Comparison of ENCODE assay signal across 34 cellular contexts in genomic region chr2:239072786-239073185, GRCh38.
DNase-seq lines count a peak whose midpoint lies in the region; ATAC-seq and TF ChIP-seq lines count a peak whose summit lies in the region.
"Had no signal": no experiment of that assay in that cellular context is flagged by ENCODE, and none has a peak within 500 bp of the region (broad histone marks: within the 10 kb centered on the region; RNA-seq: fewer than 3 reads in every experiment).

No MANE protein-coding gene starts in this region.

- H3K18ac ChIP-seq in neuronal stem cell (ENCODE audit: low read length) = peak overlapping the region; percentile 75

- no peak overlapping the region for H2BK5ac ChIP-seq in neuronal stem cell (ENCODE audit: low read length)

- H4K8ac ChIP-seq in neuronal stem cell (ENCODE audit: low read depth, low read length) = no peak overlapping the region

- H3K4ac ChIP-seq in neuronal stem cell (ENCODE audit: low read length) = no peak overlapping the region

- no peak overlapping the region for H2AK5ac ChIP-seq in neuronal stem cell (ENCODE audit: low read depth, low read length)

- no peak overlapping the region for H2BK120ac ChIP-seq in neuronal stem cell (ENCODE audit: low read depth, low read length)

- WGBS in neuronal stem cell (ENCODE audit: extremely low coverage in 2 of 2, insufficient read length in 2 of 2, insufficient replicate concordance in 1 of 2), 2 donors = no CpG with 5 or more reads among the region's 14 CpGs

- DNase-seq in left ventricle myocardium inferior (no peak), Right ventricle myocardium inferior (ENCODE audit: missing footprints) (no peak), endothelial cell (ENCODE audit: low spot score) (no peak), neuronal stem cell (ENCODE audit: low spot score) (no peak), activated gamma-delta T cell treated with Interleukin-2 at 50 U/mL for 16 hours (no peak), BE2C (no peak)
- no peak for DNase-seq in central memory CD8-positive, alpha-beta T cell (ENCODE audit: low spot score in 2 of 2)
- DNase-seq: 8988T; ACHN; AML-193; C1 segment of cervical spinal cord; Caco-2; Calu3; CD4-positive, alpha-beta memory T cell; CD4-positive, alpha-beta T cell; CD4-positive, CD25-positive, alpha-beta regulatory T cell; CD8-positive, alpha-beta memory T cell; CD8-positive, alpha-beta T cell; COR-L47; DMS 273 treated with DMSO at 0.1 percent for 48 hours; DMS153; DMS53; DMS79; DMS79 treated with DMSO at 0.1 percent for 48 hours; DND-41; EL had no signal

- H3K27ac ChIP-seq in left ventricle myocardium inferior (replicated peaks) (peak overlapping the region; percentile 50), neuronal stem cell (replicated peaks; ENCODE audit: low read length) (no peak overlapping the region)
- H3K27ac ChIP-seq: 22Rv1; A549; BLaER1; BLaER1 treated with 17β-estradiol and CSF1 and Interleukin-3, amounts not matched to agents 10 nM and 100 nM; C4-2B had no signal

- H3K4me3 ChIP-seq in left ventricle myocardium inferior = no peak overlapping the region
- H3K4me3 ChIP-seq in neuronal stem cell (ENCODE audit: low read length in 2 of 2) = peak overlapping the region in 1 of 2 donors; percentile 22
- H3K4me3 ChIP-seq in BE2C (ENCODE audit: low read depth, low read length) = no peak overlapping the region
- H3K4me3 ChIP-seq: A549; BLaER1; BLaER1 treated with 17β-estradiol and CSF1 and Interleukin-3, amounts not matched to agents 10 nM and 100 nM had no signal

- H3K23ac ChIP-seq in neuronal stem cell (ENCODE audit: low read depth, low read length, poor library complexity) = no peak overlapping the region

- peaks cover 7% of the 10 kb centered on the region for H3K4me1 Mint-ChIP-seq in central memory CD8-positive, alpha-beta T cell
- H3K4me1 Mint-ChIP-seq in endothelial cell (ENCODE audit: unreplicated experiment) = no peaks in the 10 kb centered on the region
- H3K4me1 Mint-ChIP-seq: B cell; CD14-positive monocyte; CD4-positive, alpha-beta memory T cell; CD4-positive, CD25-positive, alpha-beta regulatory T cell had no signal

- H3K4me1 ChIP-seq in left ventricle myocardium inferior = peaks cover 10% of the 10 kb centered on the region
- H3K4me1 ChIP-seq in neuronal stem cell (ENCODE audit: control insufficient read depth in 2 of 2, insufficient read depth in 1 of 2, low read depth in 1 of 2, low read length in 2 of 2) = no peaks in the 10 kb centered on the region
- no peaks in the 10 kb centered on the region for H3K4me1 ChIP-seq in BE2C
- H3K4me1 ChIP-seq: Caco-2 had no signal

- H3K27ac Mint-ChIP-seq in central memory CD8-positive, alpha-beta T cell (ENCODE audit: low read depth) = peak overlapping the region; percentile 49
- no peak overlapping the region for H3K27ac Mint-ChIP-seq in endothelial cell (ENCODE audit: unreplicated experiment)
- H3K27ac Mint-ChIP-seq: B cell; CD4-positive, alpha-beta T cell; CD4-positive, CD25-positive, alpha-beta regulatory T cell; CD8-positive, alpha-beta T cell had no signal

- no peak overlapping the region for H2BK15ac ChIP-seq in neuronal stem cell (ENCODE audit: low read length)

- H4K91ac ChIP-seq in neuronal stem cell (ENCODE audit: low read depth, low read length, poor library complexity) = no peak overlapping the region

- no peak overlapping the region for H3K4me3 Mint-ChIP-seq in central memory CD8-positive, alpha-beta T cell
- peak overlapping the region; percentile 15 for H3K4me3 Mint-ChIP-seq in endothelial cell (ENCODE audit: unreplicated experiment)
- H3K4me3 Mint-ChIP-seq: B cell; CD14-positive monocyte; CD4-positive, alpha-beta T cell; CD4-positive, CD25-positive, alpha-beta regulatory T cell; CD8-positive, alpha-beta memory T cell; CD8-positive, alpha-beta T cell had no signal

- H2BK12ac ChIP-seq in neuronal stem cell (ENCODE audit: low read length) = no peak overlapping the region

- H3K36me3 Mint-ChIP-seq in central memory CD8-positive, alpha-beta T cell (ENCODE audit: insufficient read depth) = peaks cover 15% of the 10 kb centered on the region
- peaks cover 14% of the 10 kb centered on the region for H3K36me3 Mint-ChIP-seq in endothelial cell (ENCODE audit: low read depth, unreplicated experiment)

- H3K36me3 ChIP-seq in left ventricle myocardium inferior = peaks cover 64% of the 10 kb centered on the region
- peaks cover 14 to 52% of the 10 kb centered on the region in 2 donors for H3K36me3 ChIP-seq in neuronal stem cell (replicated peaks in 1 of 2; ENCODE audit: control insufficient read depth in 2 of 2, insufficient read depth in 2 of 2, low read length in 2 of 2)
- H3K36me3 ChIP-seq in BE2C = peaks cover 10% of the 10 kb centered on the region

- intact Hi-C loops in left ventricle myocardium inferior (cut with micrococcal nuclease) = no loop called here
- intact Hi-C loops in Right ventricle myocardium inferior (cut with DNase I) = no loop called here

- H3K27me3 Mint-ChIP-seq in central memory CD8-positive, alpha-beta T cell = no peaks in the 10 kb centered on the region
- H3K27me3 Mint-ChIP-seq in endothelial cell (ENCODE audit: unreplicated experiment) = peaks cover 5% of the 10 kb centered on the region
- H3K27me3 Mint-ChIP-seq: B cell; CD4-positive, alpha-beta memory T cell; CD4-positive, alpha-beta T cell; CD4-positive, CD25-positive, alpha-beta regulatory T cell; CD8-positive, alpha-beta memory T cell had no signal

- no peak overlapping the region for H2AFZ ChIP-seq in neuronal stem cell (ENCODE audit: low read length)

- no peak for TF ChIP-seq CTCF in left ventricle myocardium inferior (IDR thresholded peaks at IDR 0.05; ENCODE audit: borderline replicate concordance)
- TF ChIP-seq CTCF in endothelial cell (IDR thresholded peaks at IDR 0.05; ENCODE audit: unreplicated experiment) = no peak
- TF ChIP-seq CTCF in BE2C (IDR thresholded peaks at IDR 0.05; ENCODE audit: low read depth, low read length) = no peak

- peak overlapping the region; percentile 50 for H3K9ac ChIP-seq in neuronal stem cell (ENCODE audit: low read depth, low read length, poor library complexity)
- H3K9ac ChIP-seq: BLaER1; BLaER1 treated with 17β-estradiol and CSF1 and Interleukin-3, amounts not matched to agents 10 nM and 100 nM had no signal

- no peak for ATAC-seq in Right ventricle myocardium inferior
- ATAC-seq in central memory CD8-positive, alpha-beta T cell (replicated peaks; ENCODE audit: extremely low read depth, poor library complexity, severe bottlenecking) = no peak
- ATAC-seq in HG03354 (IDR thresholded peaks at IDR 0.05; ENCODE audit: poor library complexity, severe bottlenecking, unreplicated experiment) = no peak
- ATAC-seq: A549; CD8-positive, alpha-beta T cell had no signal

- no peak overlapping the region for H3K14ac ChIP-seq in neuronal stem cell (ENCODE audit: low read length)

- no peaks in the 10 kb centered on the region for H3K9me3 Mint-ChIP-seq in central memory CD8-positive, alpha-beta T cell
- no peaks in the 10 kb centered on the region for H3K9me3 Mint-ChIP-seq in endothelial cell (ENCODE audit: unreplicated experiment)
- H3K9me3 Mint-ChIP-seq: CD4-positive, alpha-beta T cell; CD8-positive, alpha-beta memory T cell; CD8-positive, alpha-beta T cell had no signal

- H3K27me3 ChIP-seq in left ventricle myocardium inferior (ENCODE audit: low read depth) = no peaks in the 10 kb centered on the region
- H3K27me3 ChIP-seq in neuronal stem cell (ENCODE audit: control insufficient read depth in 3 of 3, insufficient read depth in 3 of 3, low read depth in 1 of 3, low read length in 3 of 3) = no peaks in the 10 kb centered on the region
- H3K27me3 ChIP-seq in BE2C = no peaks in the 10 kb centered on the region
- H3K27me3 ChIP-seq: BLaER1 had no signal

- H3K79me1 ChIP-seq in neuronal stem cell (ENCODE audit: low read depth, low read length) = no peaks in the 10 kb centered on the region

- H3K4me2 ChIP-seq in neuronal stem cell (ENCODE audit: insufficient read depth, low read length, poor library complexity, severe bottlenecking) = no peak overlapping the region
- H3K4me2 ChIP-seq: A549; BLaER1; BLaER1 treated with 17β-estradiol and CSF1 and Interleukin-3, amounts not matched to agents 10 nM and 100 nM had no signal

- H3K9me3 ChIP-seq in left ventricle myocardium inferior (replicated peaks) (no peaks in the 10 kb centered on the region), neuronal stem cell (replicated peaks in 1 of 2; ENCODE audit: control insufficient read depth in 2 of 2, insufficient read depth in 1 of 2, low read depth in 1 of 2, low read length in 2 of 2) (peaks cover 0 to 6% of the 10 kb centered on the region in 2 donors), BE2C (no peaks in the 10 kb centered on the region)
- H3K9me3 ChIP-seq: A549; BLaER1; BLaER1 treated with 17β-estradiol and CSF1 and Interleukin-3, amounts not matched to agents 10 nM and 100 nM; Caco-2 had no signal
